ENCODE assay signal across 9 cellular contexts in the genomic region with DNA sequence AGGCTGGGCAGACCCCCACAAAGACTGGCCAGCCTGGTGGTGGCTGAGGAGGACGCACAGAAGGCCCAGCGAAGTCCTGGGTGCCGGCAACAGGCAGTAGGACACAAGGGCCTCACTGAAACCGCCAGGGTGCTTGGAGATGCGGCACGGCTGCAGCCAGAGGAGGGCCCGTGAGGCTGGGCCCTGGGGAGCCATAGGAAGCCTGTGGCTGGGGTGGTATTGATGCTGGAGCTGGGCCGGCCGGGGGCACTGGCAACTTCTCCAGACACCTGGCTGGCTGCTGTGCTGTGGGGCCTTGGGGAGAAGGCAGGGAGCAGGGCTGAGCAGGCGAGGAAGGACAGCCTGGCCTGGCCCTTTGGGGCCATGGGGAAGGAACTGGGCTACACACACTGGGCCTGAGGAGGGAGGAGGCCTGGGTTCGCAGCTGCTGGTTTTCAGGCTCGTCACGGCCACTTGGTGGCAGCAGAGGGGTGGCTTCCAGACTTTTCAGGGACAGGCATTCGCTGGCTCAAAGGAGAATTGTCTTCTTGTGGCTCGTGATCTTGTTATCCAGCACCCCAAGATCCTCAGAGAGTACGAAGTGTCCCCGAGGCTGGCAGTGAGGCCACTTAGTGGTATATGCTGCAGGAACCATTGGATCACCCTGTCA. TPM values are rescaled to one million over a fixed set of nuclear protein-coding genes. Genes with fewer than 3 reads are reported as not detected.
DNase-seq lines count a peak whose midpoint lies in the region; ATAC-seq, FAIRE-seq and TF ChIP-seq lines count a peak whose summit lies in the region.
"Had no signal": no experiment of that assay in that cellular context is flagged by ENCODE, and none has a peak within 500 bp of the region (broad histone marks: within the 10 kb centered on the region; RNA-seq: fewer than 3 reads in every experiment).

No MANE protein-coding gene starts in this region.

- H3K14ac ChIP-seq in trophoblast cell (ENCODE audit: low read length), result no peak overlapping the region

- H2BK5ac ChIP-seq in trophoblast cell (ENCODE audit: low read depth, low read length, poor library complexity), result no peak overlapping the region

- H3K18ac ChIP-seq in trophoblast cell (ENCODE audit: low read length), result no peak overlapping the region

- H3K79me1 ChIP-seq in trophoblast cell (ENCODE audit: low read length), result no peaks in the 10 kb centered on the region

- no peak for TF ChIP-seq POLR2A in uterus (IDR thresholded peaks at IDR 0.05)

- no peak overlapping the region for H2BK120ac ChIP-seq in trophoblast cell (ENCODE audit: insufficient read depth, low read length, poor library complexity)

- no peak overlapping the region for H4K12ac ChIP-seq in trophoblast cell (ENCODE audit: low read depth, low read length)

- no peak overlapping the region for H2AFZ ChIP-seq in trophoblast cell (ENCODE audit: insufficient read depth, low read length, poor library complexity)

- peak; percentile 39 to 58 (median 53) for TF ChIP-seq CTCF in uterus (IDR thresholded peaks at IDR 0.05)

- no peak for FAIRE-seq in frontal cortex (lab: Jason Lieb, UNC)

- H3K27me3 ChIP-seq in SJCRH30 (no peaks in the 10 kb centered on the region; the same call in 1 of the 2 replicates), trophoblast cell (ENCODE audit: insufficient read depth, low read length) (no peaks in the 10 kb centered on the region), uterus (no peaks in the 10 kb centered on the region)
- H3K27me3 ChIP-seq: SJSA1 had no signal

- peak; percentile 76 for DNase-seq in D341Med (ENCODE audit: low spot score)
- peak; percentile 37 to 65 for DNase-seq in SJCRH30
- peak; percentile 81 for DNase-seq in activated effector memory CD4-positive, alpha-beta T cell treated with anti-CD3 and anti-CD28 coated beads, Interleukin-2, amount 50 U/mL, for 16 hours
- DNase-seq in frontal cortex (ENCODE audit: low spot score in 2 of 2), result peak; percentile 75 to 81
- DNase-seq in trophoblast cell, result peak; percentile 48 to 74
- DNase-seq in uterus, result peak; percentile 31 to 55

- H3K4me1 ChIP-seq in SJCRH30, result no peaks in the 10 kb centered on the region
- H3K4me1 ChIP-seq in trophoblast cell (ENCODE audit: control insufficient read depth in 1 of 2, insufficient read depth in 2 of 2, low read length in 2 of 2), result no peaks in the 10 kb centered on the region
- H3K4me1 ChIP-seq in uterus, result no peaks in the 10 kb centered on the region
- H3K4me1 ChIP-seq: SJSA1 had no signal

- H3K9me3 ChIP-seq in SJCRH30 (replicated peaks) (no peaks in the 10 kb centered on the region), trophoblast cell (ENCODE audit: insufficient read depth, low read depth, low read length) (no peaks in the 10 kb centered on the region), uterus (no peaks in the 10 kb centered on the region)
- H3K9me3 ChIP-seq: SJSA1 had no signal

- H3K9ac ChIP-seq in trophoblast cell (ENCODE audit: low read length), result no peak overlapping the region

- H3K27ac ChIP-seq in SJCRH30, result no peak overlapping the region
- no peak overlapping the region for H3K27ac ChIP-seq in trophoblast cell (ENCODE audit: low read depth, low read length)
- H3K27ac ChIP-seq in uterus, result no peak overlapping the region
- H3K27ac ChIP-seq: SJSA1 had no signal

- H2AK5ac ChIP-seq in trophoblast cell (ENCODE audit: low read length), result no peak overlapping the region

- whole genome bisulfite sequencing in trophoblast cell (ENCODE audit: extremely low coverage, insufficient coverage, insufficient read length), result no CpG with 5 or more reads among the region's 17 CpGs

- intact Hi-C loops in uterus (cut with DNase I; ENCODE audit: low total_unique reads), result loop anchor here (10.0 kb wide), 1 partner anchor 110 kb away; no protein-coding TSS in a partner anchor

- H3K4me3 ChIP-seq in SJCRH30, result no peak overlapping the region
- H3K4me3 ChIP-seq in trophoblast cell (ENCODE audit: low read depth, low read length), result no peak overlapping the region
- no peak overlapping the region for H3K4me3 ChIP-seq in uterus
- H3K4me3 ChIP-seq: SJSA1 had no signal

- H4K8ac ChIP-seq in trophoblast cell (ENCODE audit: low read depth, low read length), result no peak overlapping the region

- no peak overlapping the region for H2BK12ac ChIP-seq in trophoblast cell (ENCODE audit: low read length)

- no peaks in the 10 kb centered on the region for H3K79me2 ChIP-seq in trophoblast cell (ENCODE audit: control insufficient read depth, insufficient read depth, low read length, poor library complexity)

- no peak overlapping the region for H4K91ac ChIP-seq in trophoblast cell (ENCODE audit: low read depth, low read length)

- H3K4me2 ChIP-seq in trophoblast cell (ENCODE audit: low read length), result no peak overlapping the region

- H3K36me3 ChIP-seq in SJCRH30 (no peaks in the 10 kb centered on the region), trophoblast cell (ENCODE audit: control insufficient read depth in 1 of 2, insufficient read depth in 2 of 2, low read length in 2 of 2) (no peaks in the 10 kb centered on the region), uterus (no peaks in the 10 kb centered on the region)
- H3K36me3 ChIP-seq: SJSA1 had no signal

- H3K23ac ChIP-seq in trophoblast cell (ENCODE audit: low read length), result no peak overlapping the region

- ATAC-seq in HG02885 (IDR thresholded peaks at IDR 0.05; ENCODE audit: poor library complexity, unreplicated experiment) (peak; percentile 64), HG03565 (IDR thresholded peaks at IDR 0.05; ENCODE audit: unreplicated experiment) (no peak)

- no peak overlapping the region for H3K4ac ChIP-seq in trophoblast cell (ENCODE audit: low read depth, low read length)

RNA-seq across cellular contexts. Expression of gene ATP2B3, which starts 37.2 kb away (rescaled TPM):
- total RNA-seq in SJCRH30 (2014; rRNA removed; shearing (Covaris generic)), result 0.05 and 0.06 TPM in 2 replicates
- total RNA-seq in frontal cortex, result 7.3 TPM
- polyA plus RNA-seq in trophoblast cell (2013), result 2.6 and 2.8 TPM in 2 replicates
- total RNA-seq in uterus, result 1 to 10 TPM in 1 of 4 donors, under 1 TPM in 1, not detected in 2; 0.09 to 3.5 TPM
- total RNA-seq: SJSA1 had no signal

RNA-seq across cellular contexts. Expression of gene CCNQ, which starts 44.3 kb away (rescaled TPM):
- total RNA-seq in SJCRH30 (2014; rRNA removed; shearing (Covaris generic)), result 27.0 and 32.5 TPM in 2 replicates
- total RNA-seq in frontal cortex (21.2 TPM), uterus (10 to 100 TPM; 14.9 to 94.5 (median 29.3) TPM)
- 28.4 and 28.6 TPM in 2 replicates for polyA plus RNA-seq in trophoblast cell (2013)

RNA-seq across cellular contexts. Expression of gene BGN, which starts 59.9 kb away (rescaled TPM):
- 0.15 and 0.16 TPM in 2 replicates for total RNA-seq in SJCRH30 (2014; rRNA removed; shearing (Covaris generic))
- total RNA-seq in frontal cortex (1.6 TPM), uterus (10 to 100 TPM; 36.8 to 91.5 (median 50.0) TPM)
- 47.2 and 52.2 TPM in 2 replicates for polyA plus RNA-seq in trophoblast cell (2013)

Comparison
In these comparisons a context has a peak if more than half of its experiments do, and no peak if none do; other contexts are left out.
1. RNA of gene BGN, which starts 59.9 kb away (total RNA-seq): 36.8 to 91.5 TPM in uterus; 1.6 TPM in frontal cortex (single experiment) and 0.15 to 0.16 TPM in SJCRH30; every median in the first group is over 10 times any median in the second.
2. Peak in every context shown above with its lines, with median percentiles within 50 percentile points of each other: DNase-seq.